In genomic region chr10:88676283-88677060, GRCh38 we compare ENCODE assay signal across 2 cellular contexts.
TF ChIP-seq lines count a peak whose summit lies in the region.

No MANE protein-coding gene starts in this region.

TF ChIP-seq in SK-N-SH, 30 proteins besides CTCF, POLR2A, EP300 and RAD21 (continued from another document):
- no peak for TF ChIP-seq FOXM1 (IDR thresholded peaks at IDR 0.05; ENCODE audit: low read depth)
- no peak for TF ChIP-seq USF2 (IDR thresholded peaks at IDR 0.05; ENCODE audit: borderline replicate concordance, low read depth, low read length)
- no peak for TF ChIP-seq CHD2 (IDR thresholded peaks at IDR 0.05; ENCODE audit: low read length, partially characterized antibody)
- TF ChIP-seq GABPA (IDR thresholded peaks at IDR 0.05; ENCODE audit: low read depth), result no peak
- no peak for TF ChIP-seq RCOR1 (IDR thresholded peaks at IDR 0.05; ENCODE audit: low read length)
- TF ChIP-seq REST (IDR thresholded peaks at IDR 0.05; ENCODE audit: low read depth, low read length), result no peak
- no peak for TF ChIP-seq FOSL2 (IDR thresholded peaks at IDR 0.05; ENCODE audit: borderline replicate concordance, low read depth)
- no peak for TF ChIP-seq SIN3A (IDR thresholded peaks at IDR 0.05; ENCODE audit: borderline replicate concordance, low read depth, low read length)
- TF ChIP-seq NFIC (IDR thresholded peaks at IDR 0.05; ENCODE audit: borderline replicate concordance), result no peak
- TF ChIP-seq POLR2AphosphoS5 (IDR thresholded peaks at IDR 0.05; ENCODE audit: low read depth, low read length), result no peak
TF ChIP-seq in SK-N-SH: peak in this region for 0.

TF ChIP-seq in SK-N-SH treated with all-trans-retinoic acid at 6 μM for 48 hours, 23 proteins besides CTCF, POLR2A, EP300 and RAD21 (continued from another document):
- no peak for TF ChIP-seq CSDC2 (CRISPR knock-in tag; IDR thresholded peaks at IDR 0.05)
- TF ChIP-seq CREB5 (CRISPR knock-in tag; IDR thresholded peaks at IDR 0.05; ENCODE audit: low read depth), result no peak
- TF ChIP-seq BACH2 (CRISPR knock-in tag; IDR thresholded peaks at IDR 0.05; ENCODE audit: borderline replicate concordance), result no peak
- TF ChIP-seq POU6F1 (CRISPR knock-in tag; IDR thresholded peaks at IDR 0.05; ENCODE audit: borderline replicate concordance, low read depth), result no peak
- no peak for TF ChIP-seq ISL1 (CRISPR knock-in tag; IDR thresholded peaks at IDR 0.05)
- no peak for TF ChIP-seq ZNF70 (CRISPR knock-in tag; IDR thresholded peaks at IDR 0.05)
- no peak for TF ChIP-seq ESRRG (CRISPR knock-in tag; IDR thresholded peaks at IDR 0.05)
- TF ChIP-seq ZFP30 (CRISPR knock-in tag; IDR thresholded peaks at IDR 0.05), result no peak
- TF ChIP-seq SNAI2 (CRISPR knock-in tag; IDR thresholded peaks at IDR 0.05), result no peak
- no peak for TF ChIP-seq TSHZ2 (CRISPR knock-in tag; IDR thresholded peaks at IDR 0.05)
- no peak for TF ChIP-seq OSR1 (CRISPR knock-in tag; IDR thresholded peaks at IDR 0.05)
- TF ChIP-seq CSRNP3 (CRISPR knock-in tag; IDR thresholded peaks at IDR 0.05), result no peak
